In genomic region chr5:150140830-150141229, GRCh38 we compare ENCODE assay signal across 13 cellular contexts. TPM values are rescaled to one million over a fixed set of nuclear protein-coding genes. Genes with fewer than 3 reads are reported as not detected.
DNase-seq lines count a peak whose midpoint lies in the region; ATAC-seq and TF ChIP-seq lines count a peak whose summit lies in the region.
"Had no signal": no experiment of that assay in that cellular context is flagged by ENCODE, and none has a peak within 500 bp of the region (broad histone marks: within the 10 kb centered on the region; RNA-seq: fewer than 3 reads in every experiment).

No MANE protein-coding gene starts in this region.

- no peak overlapping the region for H3K4me3 ChIP-seq in A673 (ENCODE audit: low read depth, low read length, poor library complexity, severe bottlenecking)
- H3K4me3 ChIP-seq in SK-N-SH (ENCODE audit: low read depth in 2 of 2, low read length in 1 of 2), result no peak overlapping the region
- H3K4me3 ChIP-seq in fibroblast of pulmonary artery (replicated peaks; ENCODE audit: low read depth, low read length), result no peak overlapping the region
- no peak overlapping the region for H3K4me3 ChIP-seq in prostate gland

- TF ChIP-seq CTCF in A673 (conservative IDR thresholded peaks at IDR 0.05; ENCODE audit: low read depth, low read length) (no peak), SK-N-SH (IDR thresholded peaks at IDR 0.05) (no peak), fibroblast of pulmonary artery (IDR thresholded peaks at IDR 0.05; ENCODE audit: low read length, missing control alignments) (no peak), prostate gland (IDR thresholded peaks at IDR 0.05) (no peak), foreskin keratinocyte (conservative IDR thresholded peaks at IDR 0.05) (no peak)

- no TSS peak for BruUV-seq in A673 (replicated peaks; lab: Mats Ljungman, UMichigan)

- H3K9me3 ChIP-seq in A673 (ENCODE audit: low read depth, low read length, poor library complexity, severe bottlenecking) (no peaks in the 10 kb centered on the region), SK-N-SH (no peaks in the 10 kb centered on the region), prostate gland (no peaks in the 10 kb centered on the region)

- ATAC-seq in GM21723 (IDR thresholded peaks at IDR 0.05; ENCODE audit: unreplicated experiment) (no peak), foreskin keratinocyte (no peak)
- ATAC-seq: activated CD4-positive, alpha-beta T cell treated with anti-CD3 and anti-CD28 coated beads for 36 hours had no signal

- H3K27ac ChIP-seq in A673 (ENCODE audit: low read depth, low read length, poor library complexity, severe bottlenecking) (peak overlapping the region; percentile 37), SK-N-SH (ENCODE audit: low read depth in 2 of 2, low read length in 1 of 2) (peak overlapping the region; percentile 92 to 99), prostate gland (peak overlapping the region; percentile 74 to 78), foreskin keratinocyte (no peak overlapping the region)
- H3K27ac ChIP-seq: epithelial cell of prostate had no signal

- POLR2A ChIA-PET in A673 (lab: Charles Lee; ENCODE audit: low non-redundant PET), result no interaction called here
- POLR2A ChIA-PET in SK-N-SH (lab: Yijun Ruan, JAX), result interaction anchor here (1.0 kb wide), 1 partner anchor 12 kb away, joined by 6 read pairs; no protein-coding TSS in a partner anchor

- H3K9ac ChIP-seq in SK-N-SH, result no peak overlapping the region

- H3F3A ChIP-seq in SK-N-SH (replicated peaks; ENCODE audit: insufficient read depth), result peaks cover 41% of the 10 kb centered on the region

- H3K27me3 ChIP-seq in A673 (replicated peaks; ENCODE audit: insufficient read depth, low read depth, low read length, poor library complexity) (no peaks in the 10 kb centered on the region), SK-N-SH (ENCODE audit: insufficient read depth) (no peaks in the 10 kb centered on the region), prostate gland (replicated peaks; ENCODE audit: insufficient read depth) (no peaks in the 10 kb centered on the region), foreskin keratinocyte (no peaks in the 10 kb centered on the region)

- CTCF ChIA-PET in A673 (lab: Charles Lee) (no interaction called here), SK-N-SH (lab: Yijun Ruan, JAX) (interaction anchor here (0.8 to 2.7 kb wide), 9 partner anchors 10 to 77 kb away, joined by 3 to 9 read pairs (median 4); partner anchors contain the start of gene PDGFRB)

- peaks cover 50% of the 10 kb centered on the region for H3K79me2 ChIP-seq in SK-N-SH (ENCODE audit: insufficient read depth)

- TF ChIP-seq EP300 in SK-N-SH (IDR thresholded peaks at IDR 0.05; ENCODE audit: borderline replicate concordance in 1 of 2, low read depth in 1 of 2, low read length in 1 of 2), result peak in 1 of 2 experiments; percentile 85; a peak in 2 of 4 replicates

- no peaks in the 10 kb centered on the region for H3K9me2 ChIP-seq in SK-N-SH

- H4K20me1 ChIP-seq in SK-N-SH (ENCODE audit: insufficient read depth), result no peaks in the 10 kb centered on the region

- H3K36me3 ChIP-seq in A673 (ENCODE audit: insufficient read depth, low read length, poor library complexity, severe bottlenecking) (no peaks in the 10 kb centered on the region), SK-N-SH (replicated peaks in 1 of 2; ENCODE audit: control insufficient read depth in 1 of 2, insufficient read depth in 2 of 2, low read length in 1 of 2) (peaks cover 0 to 7% of the 10 kb centered on the region in 2 experiments), prostate gland (no peaks in the 10 kb centered on the region)

- H2AFZ ChIP-seq in SK-N-SH (ENCODE audit: low read depth), result no peak overlapping the region

- WGBS in SK-N-SH (ENCODE audit: low lambda C conversion rate), result 55% methylated on average over 11 of the region's 11 CpGs
- WGBS in prostate gland, result 44% methylated on average over 11 of the region's 11 CpGs

- intact Hi-C loops in A673 (cut with micrococcal nuclease; ENCODE audit: unreplicated experiment) (loop anchor here (5.0 kb wide), 1 partner anchor 216 kb away; the partner anchor contains the start of gene TCOF1), prostate gland (cut with DNase I) (loop anchor here (2.0 kb wide), 1 partner anchor 14 kb away; the partner anchor contains the start of gene PDGFRB)

- peak overlapping the region; percentile 74; the same call in 1 of the 2 replicates for H3K4me2 ChIP-seq in SK-N-SH

- TF ChIP-seq RAD21 in SK-N-SH (IDR thresholded peaks at IDR 0.05; ENCODE audit: low read length), result peak; percentile 36; the same call in 1 of the 2 replicates

- no peak for DNase-seq in A673 (ENCODE audit: low spot score)
- DNase-seq in SK-N-SH, result peak; percentile 82
- DNase-seq in fibroblast of pulmonary artery (ENCODE audit: low read depth), result peak; percentile 87
- no peak for DNase-seq in prostate gland (ENCODE audit: low spot score)
- no peak for DNase-seq in nucleus accumbens (lab: John Stamatoyannopoulos, UW)
- no peak for DNase-seq in NK-92 treated with Interleukin-12 subunit alpha and Interleukin-12 subunit beta, amount 100 ng/mL, for 24 hours (lab: John Stamatoyannopoulos, UW)
- DNase-seq in foreskin keratinocyte, result no peak
- DNase-seq: activated CD4-positive, alpha-beta T cell treated with anti-CD3 and anti-CD28 coated beads for 36 hours; activated naive CD4-positive, alpha-beta T cell treated with anti-CD3 and anti-CD28 coated beads, Interleukin-2, amount 50 U/mL, for 16 hours; AML-193; mammary epithelial cell had no signal

- TF ChIP-seq POLR2A in prostate gland (IDR thresholded peaks at IDR 0.05), result no peak

- H3K4me1 ChIP-seq in A673 (ENCODE audit: insufficient read depth, low read length, poor library complexity, severe bottlenecking) (peaks cover 54% of the 10 kb centered on the region), SK-N-SH (ENCODE audit: control insufficient read depth in 1 of 2, insufficient read depth in 2 of 2, low read depth in 1 of 2, low read length in 1 of 2) (peaks cover 78 to 95% of the 10 kb centered on the region in 2 experiments), prostate gland (replicated peaks) (peaks cover 23% of the 10 kb centered on the region), foreskin keratinocyte (no peaks in the 10 kb centered on the region)

TF ChIP-seq in SK-N-SH, 30 proteins besides CTCF, POLR2A, EP300 and RAD21 (continues in another document):
- no peak for TF ChIP-seq MEF2A (IDR thresholded peaks at IDR 0.05; ENCODE audit: borderline replicate concordance, low read depth)
- TF ChIP-seq EZH2phosphoT487 (IDR thresholded peaks at IDR 0.05; ENCODE audit: borderline replicate concordance, low read depth), result no peak
- no peak for TF ChIP-seq REST (IDR thresholded peaks at IDR 0.05; ENCODE audit: low read depth, low read length)

RNA-seq across cellular contexts. Expression of gene PDGFRB, which starts 14.8 kb away (rescaled TPM):
- total RNA-seq in A673 (2021) (25.9 and 58.3 TPM in 2 replicates), prostate gland (100 to 1,000 TPM in 1 of 2 donors, 10 to 100 TPM in 1; 14.5 to 161 TPM), foreskin keratinocyte (not detected in 2 replicates)
- polyA plus RNA-seq in SK-N-SH (2012; rRNA removed) (25.9 and 32.1 TPM in 2 replicates), foreskin keratinocyte (not detected in 2 replicates)
- 13.2 and 19.7 TPM in 2 replicates for polyA plus RNA-seq in SK-N-SH (2012; cell fraction: cytosol; rRNA removed)
- 57.0 and 58.5 TPM in 2 replicates for polyA plus RNA-seq in SK-N-SH (2012; cell fraction: nucleus; rRNA removed)
- total RNA-seq: activated CD4-positive, alpha-beta T cell treated with anti-CD3 and anti-CD28 coated beads for 36 hours had no signal

RNA-seq across cellular contexts. Expression of gene CDX1, which starts 25.7 kb away (rescaled TPM):
- total RNA-seq in A673 (2021) (not detected in 2 replicates), prostate gland (1 to 10 TPM in 1 of 2 donors, not detected in 1; 3.2 TPM), foreskin keratinocyte (not detected in 2 replicates)
- polyA plus RNA-seq in SK-N-SH (2012; rRNA removed) (0.23 and 0.26 TPM in 2 replicates), foreskin keratinocyte (not detected in 2 replicates)
- polyA plus RNA-seq in SK-N-SH (2012; cell fraction: cytosol; rRNA removed), result 0.19 and 0.26 TPM in 2 replicates
- polyA plus RNA-seq in SK-N-SH (2012; cell fraction: nucleus; rRNA removed), result 0.25 and 0.39 TPM in 2 replicates
- total RNA-seq: activated CD4-positive, alpha-beta T cell treated with anti-CD3 and anti-CD28 coated beads for 36 hours; mammary epithelial cell had no signal
- polyA plus RNA-seq: mammary epithelial cell had no signal

RNA-seq across cellular contexts. Expression of gene SLC6A7, which starts 49.0 kb away (rescaled TPM):
- total RNA-seq in A673 (2021) (not detected in 2 replicates), prostate gland (not detected), foreskin keratinocyte (not detected in 2 replicates)
- polyA plus RNA-seq in SK-N-SH (2012; rRNA removed) (not detected in 2 replicates), foreskin keratinocyte (not detected in 2 replicates)
- polyA plus RNA-seq in SK-N-SH (2012; cell fraction: cytosol; rRNA removed), result not detected in 2 replicates
- polyA plus RNA-seq in SK-N-SH (2012; cell fraction: nucleus; rRNA removed), result 0.04 and 0.08 TPM in 2 replicates
- total RNA-seq: activated CD4-positive, alpha-beta T cell treated with anti-CD3 and anti-CD28 coated beads for 36 hours; mammary epithelial cell had no signal
- polyA plus RNA-seq: mammary epithelial cell had no signal

RNA-seq across cellular contexts. Expression of gene CSF1R, which starts 54.5 kb away (rescaled TPM):
- not detected in 2 replicates for total RNA-seq in A673 (2021)
- polyA plus RNA-seq in SK-N-SH (2012; rRNA removed), result 0.15 and 0.25 TPM in 2 replicates
- polyA plus RNA-seq in SK-N-SH (2012; cell fraction: cytosol; rRNA removed), result 0.10 and 0.30 TPM in 2 replicates
- polyA plus RNA-seq in SK-N-SH (2012; cell fraction: nucleus; rRNA removed), result 0.49 and 0.69 TPM in 2 replicates
- total RNA-seq in prostate gland, result 10 to 100 TPM; 11.0 to 36.4 TPM
- not detected in 2 replicates for total RNA-seq in foreskin keratinocyte
- polyA plus RNA-seq in foreskin keratinocyte, result 0.02 TPM in 1 of 2 replicates, not detected in the other

Comparison
In these comparisons a context has a peak if more than half of its experiments do, and no peak if none do; other contexts are left out.
1. DNase-seq: peak in SK-N-SH (single experiment) and fibroblast of pulmonary artery (single experiment); none in A673 (single experiment), prostate gland (single experiment), nucleus accumbens (0 of 56), NK-92 treated with Interleukin-12 subunit alpha and Interleukin-12 subunit beta, amount 100 ng/mL, for 24 hours (single experiment) and foreskin keratinocyte (0 of 2).
2. RNA of gene PDGFRB, which starts 14.8 kb away (total RNA-seq): 14.5 to 161 TPM in prostate gland and 25.9 to 58.3 TPM in A673; not detected in foreskin keratinocyte; every median in the first group is over 10 times any median in the second.